25 cellular contexts compared by ENCODE assay signal in genomic region chr16:57348361-57348760, GRCh38. TPM values are rescaled to one million over a fixed set of nuclear protein-coding genes. Genes with fewer than 3 reads are reported as not detected.
A peak's percentile ranks its signal among the peaks of the same experiment; 100 is the strongest.
DNase-seq lines count a peak whose midpoint lies in the region; ATAC-seq lines count a peak whose summit lies in the region.
"Had no signal": no experiment of that assay in that cellular context is flagged by ENCODE, and none has a peak within 500 bp of the region (broad histone marks: within the 10 kb centered on the region; RNA-seq: fewer than 3 reads in every experiment).

No MANE protein-coding gene starts in this region.

- H3K4me1 Mint-ChIP-seq in activated naive CD8-positive, alpha-beta T cell (ENCODE audit: low read depth): peaks cover 29% of the 10 kb centered on the region
- peaks cover 25% of the 10 kb centered on the region for H3K4me1 Mint-ChIP-seq in activated naive CD8-positive, alpha-beta T cell treated with anti-CD3 and anti-CD28 coated beads for 36 hours
- H3K4me1 Mint-ChIP-seq in IgD-negative memory B cell: peaks cover 14 to 34% (median 29%) of the 10 kb centered on the region in 3 donors
- peaks cover 47% of the 10 kb centered on the region for H3K4me1 Mint-ChIP-seq in dendritic cell treated with granulocyte-macrophage colony-stimulating factor and Interleukin-4, amounts not matched to agents 40 ng/mL and 50 ng/mL, for 4 days (ENCODE audit: low read depth)
- peaks cover 31% of the 10 kb centered on the region for H3K4me1 Mint-ChIP-seq in stimulated activated naive CD8-positive, alpha-beta T cell treated with anti-CD3 and anti-CD28 coated beads, Interleukin-15, amount 100 ng/mL, for 72 hours

- intact Hi-C loops in dendritic cell treated with granulocyte-macrophage colony-stimulating factor and Interleukin-4, amounts not matched to agents 40 ng/mL and 50 ng/mL, for 4 days (cut with micrococcal nuclease): loop anchor here (5.0 kb wide), 1 partner anchor 46 kb away; no protein-coding TSS in a partner anchor

- no peak for DNase-seq in activated naive CD8-positive, alpha-beta T cell treated with anti-CD3 and anti-CD28 coated beads for 36 hours
- DNase-seq in stimulated activated naive CD8-positive, alpha-beta T cell treated with anti-CD3 and anti-CD28 coated beads, Interleukin-15, amount 100 ng/mL, for 72 hours: no peak
- no peak for DNase-seq in NCI-H187 (lab: John Stamatoyannopoulos, UW)
- DNase-seq: 8988T; ACHN; Caco-2; CD8-positive, alpha-beta T cell; Kasumi-1; NCI-H1105 treated with DMSO at 0.1 percent for 48 hours; NCI-H1694 treated with DMSO at 0.1 percent for 48 hours; NCI-H2081 treated with DMSO at 0.1 percent for 48 hours; NCI-H2171; NCI-H226; NCI-H510A; NCI-H69; SIG-M5 had no signal

- no peaks in the 10 kb centered on the region for H3K9me3 Mint-ChIP-seq in activated naive CD8-positive, alpha-beta T cell (ENCODE audit: low read depth)
- no peaks in the 10 kb centered on the region for H3K9me3 Mint-ChIP-seq in activated naive CD8-positive, alpha-beta T cell treated with anti-CD3 and anti-CD28 coated beads for 36 hours
- peaks cover 0 to 4% (median 2%) of the 10 kb centered on the region in 3 donors for H3K9me3 Mint-ChIP-seq in IgD-negative memory B cell
- no peaks in the 10 kb centered on the region for H3K9me3 Mint-ChIP-seq in dendritic cell treated with granulocyte-macrophage colony-stimulating factor and Interleukin-4, amounts not matched to agents 40 ng/mL and 50 ng/mL, for 4 days
- H3K9me3 Mint-ChIP-seq in stimulated activated naive CD8-positive, alpha-beta T cell treated with anti-CD3 and anti-CD28 coated beads, Interleukin-15, amount 100 ng/mL, for 72 hours: no peaks in the 10 kb centered on the region
- H3K9me3 Mint-ChIP-seq: CD8-positive, alpha-beta T cell had no signal

- peak overlapping the region; percentile 6 for H3K4me3 Mint-ChIP-seq in activated naive CD8-positive, alpha-beta T cell
- H3K4me3 Mint-ChIP-seq in activated naive CD8-positive, alpha-beta T cell treated with anti-CD3 and anti-CD28 coated beads for 36 hours: no peak overlapping the region
- H3K4me3 Mint-ChIP-seq in IgD-negative memory B cell: peak overlapping the region in 3 of 4 donors; percentile 70 to 86 (median 72)
- no peak overlapping the region for H3K4me3 Mint-ChIP-seq in dendritic cell treated with granulocyte-macrophage colony-stimulating factor and Interleukin-4, amounts not matched to agents 40 ng/mL and 50 ng/mL, for 4 days
- peak overlapping the region; percentile 5 to 61 for H3K4me3 Mint-ChIP-seq in stimulated activated naive CD8-positive, alpha-beta T cell treated with anti-CD3 and anti-CD28 coated beads, Interleukin-15, amount 100 ng/mL, for 72 hours
- H3K4me3 Mint-ChIP-seq: CD8-positive, alpha-beta T cell had no signal

- ATAC-seq in stimulated activated naive CD8-positive, alpha-beta T cell treated with anti-CD3 and anti-CD28 coated beads, Interleukin-15, amount 100 ng/mL, for 72 hours: no peak
- no peak for ATAC-seq in GM21717 (IDR thresholded peaks at IDR 0.05; ENCODE audit: unreplicated experiment)
- no peak for ATAC-seq in HG03469 (IDR thresholded peaks at IDR 0.05; ENCODE audit: unreplicated experiment)

- peaks cover 15% of the 10 kb centered on the region for H3K27me3 Mint-ChIP-seq in activated naive CD8-positive, alpha-beta T cell
- H3K27me3 Mint-ChIP-seq in activated naive CD8-positive, alpha-beta T cell treated with anti-CD3 and anti-CD28 coated beads for 36 hours: peaks cover 57% of the 10 kb centered on the region
- H3K27me3 Mint-ChIP-seq in IgD-negative memory B cell: peaks cover 10% of the 10 kb centered on the region
- H3K27me3 Mint-ChIP-seq in dendritic cell treated with granulocyte-macrophage colony-stimulating factor and Interleukin-4, amounts not matched to agents 40 ng/mL and 50 ng/mL, for 4 days: peaks cover 24% of the 10 kb centered on the region
- H3K27me3 Mint-ChIP-seq in stimulated activated naive CD8-positive, alpha-beta T cell treated with anti-CD3 and anti-CD28 coated beads, Interleukin-15, amount 100 ng/mL, for 72 hours: peaks cover 56% of the 10 kb centered on the region

- no peaks in the 10 kb centered on the region for H3K36me3 Mint-ChIP-seq in activated naive CD8-positive, alpha-beta T cell
- no peaks in the 10 kb centered on the region for H3K36me3 Mint-ChIP-seq in activated naive CD8-positive, alpha-beta T cell treated with anti-CD3 and anti-CD28 coated beads for 36 hours
- H3K36me3 Mint-ChIP-seq in IgD-negative memory B cell: no peaks in the 10 kb centered on the region
- H3K36me3 Mint-ChIP-seq in dendritic cell treated with granulocyte-macrophage colony-stimulating factor and Interleukin-4, amounts not matched to agents 40 ng/mL and 50 ng/mL, for 4 days (ENCODE audit: low read depth): no peaks in the 10 kb centered on the region
- H3K36me3 Mint-ChIP-seq: CD8-positive, alpha-beta T cell had no signal

- no peak overlapping the region for H3K27ac Mint-ChIP-seq in activated naive CD8-positive, alpha-beta T cell
- H3K27ac Mint-ChIP-seq in activated naive CD8-positive, alpha-beta T cell treated with anti-CD3 and anti-CD28 coated beads for 36 hours: no peak overlapping the region
- no peak overlapping the region for H3K27ac Mint-ChIP-seq in IgD-negative memory B cell
- peak overlapping the region; percentile 64 for H3K27ac Mint-ChIP-seq in dendritic cell treated with granulocyte-macrophage colony-stimulating factor and Interleukin-4, amounts not matched to agents 40 ng/mL and 50 ng/mL, for 4 days
- no peak overlapping the region for H3K27ac Mint-ChIP-seq in stimulated activated naive CD8-positive, alpha-beta T cell treated with anti-CD3 and anti-CD28 coated beads, Interleukin-15, amount 100 ng/mL, for 72 hours
- H3K27ac Mint-ChIP-seq: CD8-positive, alpha-beta T cell had no signal

RNA-seq across cellular contexts. Expression of gene CCL22, which starts 10.2 kb away (rescaled TPM):
- 10 to 100 TPM; 12.4 to 12.7 TPM for total RNA-seq in activated naive CD8-positive, alpha-beta T cell treated with anti-CD3 and anti-CD28 coated beads for 36 hours
- polyA plus RNA-seq in IgD-negative memory B cell: 0.20 TPM
- total RNA-seq: CD8-positive, alpha-beta T cell; H4; HT-29; MCF 10A had no signal
- polyA plus RNA-seq: BJ had no signal

RNA-seq across cellular contexts. Expression of gene CX3CL1, which starts 23.9 kb away (rescaled TPM):
- total RNA-seq in activated naive CD8-positive, alpha-beta T cell treated with anti-CD3 and anti-CD28 coated beads for 36 hours: under 1 TPM in 1 of 2 experiments, not detected in 1; 0.14 TPM
- polyA plus RNA-seq in IgD-negative memory B cell: not detected
- total RNA-seq: Caco-2; CD8-positive, alpha-beta T cell; MCF 10A had no signal

RNA-seq across cellular contexts. Expression of gene CCL17, which starts 56.2 kb away (rescaled TPM):
- total RNA-seq in activated naive CD8-positive, alpha-beta T cell treated with anti-CD3 and anti-CD28 coated beads for 36 hours: not detected
- not detected for polyA plus RNA-seq in IgD-negative memory B cell
- total RNA-seq: Caco-2; CD8-positive, alpha-beta T cell; H4; HT-29; MCF 10A had no signal
- polyA plus RNA-seq: BJ had no signal

Comparison
In these comparisons a context has a peak if more than half of its experiments do, and no peak if none do; other contexts are left out.
1. H3K4me3 Mint-ChIP-seq: peak in activated naive CD8-positive, alpha-beta T cell (single experiment), IgD-negative memory B cell (3 of 4) and stimulated activated naive CD8-positive, alpha-beta T cell treated with anti-CD3 and anti-CD28 coated beads, Interleukin-15, amount 100 ng/mL, for 72 hours (2 of 2); none in activated naive CD8-positive, alpha-beta T cell treated with anti-CD3 and anti-CD28 coated beads for 36 hours (single experiment) and dendritic cell treated with granulocyte-macrophage colony-stimulating factor and Interleukin-4, amounts not matched to agents 40 ng/mL and 50 ng/mL, for 4 days (single experiment).